16 cellular contexts compared by ENCODE assay signal in genomic region chr1:162861101-162861500, GRCh38. TPM values are rescaled to one million over a fixed set of nuclear protein-coding genes. Genes with fewer than 3 reads are reported as not detected.
DNase-seq lines count a peak whose midpoint lies in the region; ATAC-seq and TF ChIP-seq lines count a peak whose summit lies in the region.
"Had no signal": no experiment of that assay in that cellular context is flagged by ENCODE, and none has a peak within 500 bp of the region (broad histone marks: within the 10 kb centered on the region; RNA-seq: fewer than 3 reads in every experiment).

Gene CCDC190, minus strand, starts transcription at chr1:162861175. Its CDS starts 1,529 bp downstream, at chr1:162859646.

- H3K27me3 Mint-ChIP-seq in activated T-cell treated with anti-CD3 and anti-CD28 coated beads, Interleukin-2, amount 50 U/mL, for 24 hours: peaks cover 26% of the 10 kb centered on the region
- no peaks in the 10 kb centered on the region; the same call in 1 of the 2 replicates for H3K27me3 Mint-ChIP-seq in HFFc6 (ENCODE audit: insufficient read depth)

- ATAC-seq in gastroesophageal sphincter (peak; percentile 76), upper lobe of left lung (ENCODE audit: low FRiP score in 2 of 2) (peak; percentile 47 to 73), HG03280 (IDR thresholded peaks at IDR 0.05; ENCODE audit: unreplicated experiment) (no peak)

- no peak for TF ChIP-seq EP300 in gastroesophageal sphincter (IDR thresholded peaks at IDR 0.05)
- TF ChIP-seq EP300 in upper lobe of left lung (IDR thresholded peaks at IDR 0.05): no peak

- DNase-seq in midbrain (lab: John Stamatoyannopoulos, UW) (peak; percentile 27), upper lobe of left lung (peak in 1 of 2 donors; percentile 45), HFFc6 (no peak), NCI-H2227 (lab: John Stamatoyannopoulos, UW; ENCODE audit: unreplicated experiment) (no peak)
- DNase-seq in activated T-cell treated with anti-CD3 and anti-CD28 coated beads, Interleukin-2, amount 50 U/mL, for 24 hours: no peak
- DNase-seq: CD4-positive, alpha-beta T cell; retina; stimulated activated naive CD4-positive, alpha-beta T cell treated with Interleukin-2 at 50 U/mL for 16 hours; WERI-Rb-1 had no signal

- TF ChIP-seq CTCF in gastroesophageal sphincter (IDR thresholded peaks at IDR 0.05) (no peak), upper lobe of left lung (IDR thresholded peaks at IDR 0.05) (no peak), HFFc6 (IDR thresholded peaks at IDR 0.05) (no peak)

- WGBS in gastroesophageal sphincter (ENCODE audit: low coverage in 1 of 2), 2 donors: 20 to 42% methylated on average over 2 to 4 of the region's 4 CpGs
- 38 to 44% methylated on average over 4 of the region's 4 CpGs for WGBS in upper lobe of left lung, 2 donors

- H3K36me3 ChIP-seq in gastroesophageal sphincter (no peaks in the 10 kb centered on the region), upper lobe of left lung (no peaks in the 10 kb centered on the region)
- H3K36me3 ChIP-seq: WERI-Rb-1 had no signal

- H3K4me1 ChIP-seq in gastroesophageal sphincter: peaks cover 0 to 28% (median 0%) of the 10 kb centered on the region in 3 donors
- H3K4me1 ChIP-seq in upper lobe of left lung: no peaks in the 10 kb centered on the region

- H3K4me3 Mint-ChIP-seq in activated T-cell treated with anti-CD3 and anti-CD28 coated beads, Interleukin-2, amount 50 U/mL, for 24 hours: no peak within 1 kb of the TSS
- no peak within 1 kb of the TSS for H3K4me3 Mint-ChIP-seq in HFFc6
- H3K4me3 Mint-ChIP-seq: activated naive CD4-positive, alpha-beta T cell treated with anti-CD3 and anti-CD28 coated beads, Interleukin-2, amount 50 U/mL, for 24 hours; CD4-positive, alpha-beta T cell had no signal

- H3K27ac Mint-ChIP-seq in activated T-cell treated with anti-CD3 and anti-CD28 coated beads, Interleukin-2, amount 50 U/mL, for 24 hours: no peak within 1 kb of the TSS
- no peak within 1 kb of the TSS for H3K27ac Mint-ChIP-seq in HFFc6
- H3K27ac Mint-ChIP-seq: activated naive CD4-positive, alpha-beta T cell treated with anti-CD3 and anti-CD28 coated beads, Interleukin-2, amount 50 U/mL, for 24 hours; CD4-positive, alpha-beta T cell had no signal

- TF ChIP-seq POLR2A in gastroesophageal sphincter (IDR thresholded peaks at IDR 0.05) (no peak), upper lobe of left lung (IDR thresholded peaks at IDR 0.05) (no peak)

- H3K27ac ChIP-seq in angular gyrus (ENCODE audit: low read depth, low read length) (peak within 1 kb of the TSS; percentile 5), gastroesophageal sphincter (peak within 1 kb of the TSS; percentile 51 to 67 (median 56)), upper lobe of left lung (peak within 1 kb of the TSS in 2 of 4 donors; percentile 1 to 29)
- H3K27ac ChIP-seq: WERI-Rb-1 had no signal

- H3K27me3 ChIP-seq in gastroesophageal sphincter: no peaks in the 10 kb centered on the region
- no peaks in the 10 kb centered on the region for H3K27me3 ChIP-seq in upper lobe of left lung

- H3K4me1 Mint-ChIP-seq in activated T-cell treated with anti-CD3 and anti-CD28 coated beads, Interleukin-2, amount 50 U/mL, for 24 hours (ENCODE audit: low read depth): no peaks in the 10 kb centered on the region
- peaks cover 44% of the 10 kb centered on the region for H3K4me1 Mint-ChIP-seq in HFFc6 (ENCODE audit: low read depth)
- H3K4me1 Mint-ChIP-seq: activated naive CD4-positive, alpha-beta T cell treated with anti-CD3 and anti-CD28 coated beads, Interleukin-2, amount 50 U/mL, for 24 hours had no signal

- H3K4me3 ChIP-seq in gastroesophageal sphincter (no peak within 1 kb of the TSS), upper lobe of left lung (no peak within 1 kb of the TSS)

- no peaks in the 10 kb centered on the region for H3K9me3 ChIP-seq in gastroesophageal sphincter
- H3K9me3 ChIP-seq in upper lobe of left lung: no peaks in the 10 kb centered on the region

- no peaks in the 10 kb centered on the region for H3K9me3 Mint-ChIP-seq in activated T-cell treated with anti-CD3 and anti-CD28 coated beads, Interleukin-2, amount 50 U/mL, for 24 hours
- no peaks in the 10 kb centered on the region for H3K9me3 Mint-ChIP-seq in HFFc6
- H3K9me3 Mint-ChIP-seq: activated naive CD4-positive, alpha-beta T cell treated with anti-CD3 and anti-CD28 coated beads, Interleukin-2, amount 50 U/mL, for 24 hours; CD4-positive, alpha-beta T cell had no signal

- H3K36me3 Mint-ChIP-seq in activated T-cell treated with anti-CD3 and anti-CD28 coated beads, Interleukin-2, amount 50 U/mL, for 24 hours (ENCODE audit: low read depth): no peaks in the 10 kb centered on the region
- H3K36me3 Mint-ChIP-seq in HFFc6 (ENCODE audit: low read depth): 0 out of 2 replicates have a peak, but pooled peaks cover 3% of the 10 kb centered on the region
- H3K36me3 Mint-ChIP-seq: activated naive CD4-positive, alpha-beta T cell treated with anti-CD3 and anti-CD28 coated beads, Interleukin-2, amount 50 U/mL, for 24 hours had no signal

RNA-seq across cellular contexts. Expression of gene CCDC190, which starts in this region (rescaled TPM):
- total RNA-seq in gastroesophageal sphincter: not detected
- total RNA-seq in upper lobe of left lung: 10 to 100 TPM in 1 of 6 donors, 1 to 10 TPM in 2, under 1 TPM in 2, not detected in 1; 0.76 to 48.0 (median 1.5) TPM
- under 1 TPM in 3 of 6 experiments, not detected in 3; 0.07 to 0.21 (median 0.14) TPM for total RNA-seq in HFFc6 (2021; fragmentation: NEBNext Ultra II Directional; extraction: Animal tissue kit (Norgen Biotek cat#: 25700))
- total RNA-seq: CD4-positive, alpha-beta T cell; cerebellum; G401; H4 had no signal

Comparison
In these comparisons a context has a peak if more than half of its experiments do, and no peak if none do; other contexts are left out.
1. Peak in ATAC-seq and H3K27ac ChIP-seq in gastroesophageal sphincter; RNA of the gene not detected or under 1 TPM.